18 cellular contexts compared by ENCODE assay signal in the genomic region with DNA sequence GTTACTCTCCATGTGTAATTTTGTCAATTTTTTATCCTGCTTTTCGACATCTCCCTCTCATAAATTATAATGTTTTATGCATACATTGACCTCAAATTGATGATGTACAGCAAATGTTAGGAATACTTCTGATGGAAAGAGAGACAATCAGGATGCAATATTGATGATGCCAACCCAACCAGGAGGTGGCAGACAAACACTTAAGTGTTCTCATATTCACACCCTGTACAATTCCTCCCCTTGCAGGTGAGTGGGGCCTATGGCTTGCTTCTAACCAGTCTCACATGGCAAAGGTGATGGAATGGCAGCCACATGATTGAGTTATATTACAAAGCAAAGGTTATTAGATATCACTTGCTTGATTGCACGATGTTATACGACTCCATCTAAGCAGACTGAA.
DNase-seq lines count a peak whose midpoint lies in the region; FAIRE-seq and TF ChIP-seq lines count a peak whose summit lies in the region.
"Had no signal": no experiment of that assay in that cellular context is flagged by ENCODE, and none has a peak within 500 bp of the region (broad histone marks: within the 10 kb centered on the region; RNA-seq: fewer than 3 reads in every experiment).

No MANE protein-coding gene starts in this region.

- no peak overlapping the region for H3K4me2 ChIP-seq in mammary epithelial cell (ENCODE audit: insufficient read depth, low read depth, low read length)

- H3K36me3 Mint-ChIP-seq in MCF 10A (ENCODE audit: insufficient read depth, unreplicated experiment) (no peaks in the 10 kb centered on the region), brain (no peaks in the 10 kb centered on the region)
- H3K36me3 Mint-ChIP-seq: activated CD4-positive, alpha-beta memory T cell treated with anti-CD3 and anti-CD28 coated beads for 36 hours; natural killer cell treated with Interleukin-12 subunit alpha and Interleukin-12 subunit beta and Interleukin-15 and Interleukin-18, amount 100 ng/mL, for 72 hours had no signal

- H3K4me3 Mint-ChIP-seq in MCF 10A (ENCODE audit: unreplicated experiment) (no peak overlapping the region), brain (no peak overlapping the region)
- H3K4me3 Mint-ChIP-seq: activated CD4-positive, alpha-beta memory T cell treated with anti-CD3 and anti-CD28 coated beads for 36 hours; natural killer cell treated with Interleukin-12 subunit alpha and Interleukin-12 subunit beta and Interleukin-15 and Interleukin-18, amount 100 ng/mL, for 72 hours had no signal

- FAIRE-seq in urothelium cell line (lab: Jason Lieb, UNC): peak; percentile 56
- FAIRE-seq: H54, TTC549 had no signal

- TF ChIP-seq CTCF in MCF 10A (IDR thresholded peaks at IDR 0.05; ENCODE audit: unreplicated experiment) (peak; percentile 15), mammary epithelial cell (conservative IDR thresholded peaks at IDR 0.05 in 1 of 2, IDR thresholded peaks at IDR 0.05 in 1 of 2; ENCODE audit: extremely low read depth in 1 of 2, insufficient read depth in 1 of 2, low read depth in 1 of 2, low read length in 2 of 2) (no peak), brain (conservative IDR thresholded peaks at IDR 0.05) (peak; percentile 40 to 51), foreskin fibroblast (IDR thresholded peaks at IDR 0.05; ENCODE audit: low read depth, low read length) (no peak)

- DNase-seq in MCF 10A (ENCODE audit: unreplicated experiment) (peak; percentile 16), mammary epithelial cell (no peak), NCI-H748 treated with DMSO at 0.1 percent for 48 hours (lab: John Stamatoyannopoulos, UW) (peak; percentile 1), urothelium cell line (ENCODE audit: low spot score) (peak; percentile 14), foreskin fibroblast (no peak), NCI-H2171 (lab: John Stamatoyannopoulos, UW) (no peak), SKM-1 (lab: John Stamatoyannopoulos, UW; ENCODE audit: unreplicated experiment) (no peak)
- DNase-seq: activated CD4-positive, alpha-beta memory T cell treated with anti-CD3 and anti-CD28 coated beads for 36 hours; foreskin melanocyte; NCI-H510A treated with DMSO at 0.1 percent for 48 hours; right cardiac atrium; SIG-M5; stimulated activated CD4-positive, alpha-beta T cell treated with anti-CD3 and anti-CD28 coated beads, Interleukin-4, amount 100 ng/mL, for 24 hours; tibial artery had no signal

- H3K4me1 Mint-ChIP-seq in MCF 10A (ENCODE audit: insufficient read depth, unreplicated experiment): no peaks in the 10 kb centered on the region
- no peaks in the 10 kb centered on the region for H3K4me1 Mint-ChIP-seq in brain

- H3K27ac ChIP-seq in mammary epithelial cell (ENCODE audit: insufficient read depth, low read depth, low read length): no peak overlapping the region
- H3K27ac ChIP-seq: tibial artery had no signal

- no peaks in the 10 kb centered on the region for H3K4me1 ChIP-seq in mammary epithelial cell (ENCODE audit: insufficient read depth, low read length)
- H3K4me1 ChIP-seq: tibial artery had no signal

- no peak overlapping the region for H3K4me3 ChIP-seq in mammary epithelial cell (replicated peaks in 1 of 3; ENCODE audit: insufficient read depth in 1 of 3, low read depth in 2 of 3, low read length in 3 of 3)
- H3K4me3 ChIP-seq in foreskin fibroblast (ENCODE audit: low read depth in 1 of 2, low read length in 2 of 2): no peak overlapping the region
- H3K4me3 ChIP-seq: tibial artery had no signal

- no peaks in the 10 kb centered on the region for H4K20me1 ChIP-seq in mammary epithelial cell (ENCODE audit: insufficient read depth, low read length)

- no peaks in the 10 kb centered on the region for H3K36me3 ChIP-seq in mammary epithelial cell (ENCODE audit: insufficient read depth, low read length)
- H3K36me3 ChIP-seq: tibial artery had no signal

- BruUV-seq in MCF 10A (replicated peaks; lab: Mats Ljungman, UMichigan) (no TSS peak), mammary epithelial cell (replicated peaks; lab: Mats Ljungman, UMichigan) (no TSS peak)

- in situ Hi-C loops in mammary epithelial cell (cut with MboI; ENCODE audit: low sequenced_read_pairs in 2 of 2): no loop called here

- H3K9ac ChIP-seq in mammary epithelial cell (ENCODE audit: insufficient read depth, low read length): no peak overlapping the region

- peaks cover 20% of the 10 kb centered on the region for H3K27me3 Mint-ChIP-seq in MCF 10A (ENCODE audit: insufficient read depth, unreplicated experiment)
- H3K27me3 Mint-ChIP-seq in brain: no peaks in the 10 kb centered on the region
- H3K27me3 Mint-ChIP-seq: activated CD4-positive, alpha-beta memory T cell treated with anti-CD3 and anti-CD28 coated beads for 36 hours; natural killer cell treated with Interleukin-12 subunit alpha and Interleukin-12 subunit beta and Interleukin-15 and Interleukin-18, amount 100 ng/mL, for 72 hours had no signal

- no peaks in the 10 kb centered on the region for H3K79me2 ChIP-seq in mammary epithelial cell (ENCODE audit: insufficient read depth, low read length)

- H3K27ac Mint-ChIP-seq in MCF 10A (ENCODE audit: low read depth, unreplicated experiment) (no peak overlapping the region), brain (no peak overlapping the region)
- H3K27ac Mint-ChIP-seq: activated CD4-positive, alpha-beta memory T cell treated with anti-CD3 and anti-CD28 coated beads for 36 hours; natural killer cell treated with Interleukin-12 subunit alpha and Interleukin-12 subunit beta and Interleukin-15 and Interleukin-18, amount 100 ng/mL, for 72 hours had no signal

- POLR2A ChIA-PET in MCF 10A (lab: Yijun Ruan, JAX): no interaction called here

- WGBS in mammary epithelial cell (ENCODE audit: low coverage, missing lambda C conversion rate): 39% methylated on average over 3 of the region's 3 CpGs

- H3K9me3 Mint-ChIP-seq in MCF 10A (ENCODE audit: unreplicated experiment) (no peaks in the 10 kb centered on the region), brain (no peaks in the 10 kb centered on the region)

- peaks cover 12% of the 10 kb centered on the region for H3K9me3 ChIP-seq in mammary epithelial cell (replicated peaks; ENCODE audit: insufficient read depth, low read length)
- H3K9me3 ChIP-seq: tibial artery had no signal

- H3K27me3 ChIP-seq in mammary epithelial cell (ENCODE audit: insufficient read depth, low read length): no peaks in the 10 kb centered on the region
- H3K27me3 ChIP-seq: tibial artery had no signal

- intact Hi-C loops in MCF 10A (cut with micrococcal nuclease) (loop anchor here (2.0 kb wide), 1 partner anchor 548 kb away; no protein-coding TSS in a partner anchor), mammary epithelial cell (cut with micrococcal nuclease) (no loop called here)

- dilution Hi-C loops in mammary epithelial cell (cut with HindIII; ENCODE audit: low sequenced_read_pairs): no loop called here

- H2AFZ ChIP-seq in mammary epithelial cell (ENCODE audit: low read depth, low read length): no peak overlapping the region

- CTCF ChIA-PET in MCF 10A (lab: Yijun Ruan, JAX) (no interaction called here), mammary epithelial cell (lab: Charles Lee; ENCODE audit: low non-redundant PET) (no interaction called here)

Comparison
In these comparisons a context has a peak if more than half of its experiments do, and no peak if none do; other contexts are left out.
1. DNase-seq: peak in MCF 10A (single experiment), NCI-H748 treated with DMSO at 0.1 percent for 48 hours (single experiment) and urothelium cell line (single experiment); none in mammary epithelial cell (single experiment), foreskin fibroblast (0 of 2), NCI-H2171 (single experiment) and SKM-1 (single experiment).
2. CTCF ChIP-seq: peak in MCF 10A (single experiment) and brain (2 of 2); none in mammary epithelial cell (0 of 2) and foreskin fibroblast (single experiment).